ENCODE assay signal across 8 cellular contexts in the genomic region with DNA sequence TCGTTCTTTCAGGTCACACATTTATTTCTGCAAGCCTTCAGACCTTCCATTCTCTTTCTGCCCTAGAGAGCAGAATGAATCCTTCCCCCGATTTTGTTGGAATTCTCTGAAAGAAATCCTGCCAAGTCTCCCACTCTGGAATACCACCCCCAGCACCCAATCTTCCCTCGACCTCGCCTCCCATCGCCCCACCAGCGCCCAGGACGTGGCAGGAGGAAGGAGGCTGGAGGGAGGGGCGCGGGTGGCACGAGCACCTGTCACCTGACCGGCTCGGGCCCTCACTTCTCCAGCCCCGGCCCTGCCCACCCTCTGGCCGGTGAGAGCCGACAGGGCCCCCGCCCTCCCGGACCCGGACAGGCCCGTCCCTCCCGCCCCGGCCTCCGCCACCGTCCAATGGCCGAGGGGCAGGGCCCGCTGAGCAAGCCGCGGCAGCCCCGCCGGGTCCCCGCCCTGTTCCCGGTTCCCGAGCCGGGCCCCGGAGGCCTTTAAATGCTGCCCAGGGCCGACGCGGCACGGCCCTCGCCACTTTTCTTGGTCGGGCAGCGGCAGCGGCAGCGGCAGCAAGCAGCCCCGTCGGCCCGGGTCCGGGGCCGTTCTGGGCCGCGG. TPM values are rescaled to one million over a fixed set of nuclear protein-coding genes. Genes with fewer than 3 reads are reported as not detected.
DNase-seq lines count a peak whose midpoint lies in the region; ATAC-seq and TF ChIP-seq lines count a peak whose summit lies in the region.

A gene (plus strand): TSS at position 453 of the 606 bp plus-strand sequence. CDS start 384 bp downstream, outside the sequence.

- H2AFZ ChIP-seq in osteoblast (ENCODE audit: low read length), result peak within 1 kb of the TSS; percentile 64

- TF ChIP-seq CTCF in A673 (conservative IDR thresholded peaks at IDR 0.05; ENCODE audit: low read depth, low read length) (no peak), GM10248 (IDR thresholded peaks at IDR 0.05; ENCODE audit: control extremely low read depth, extremely low read depth, low read depth, missing control alignments) (no peak), osteoblast (IDR thresholded peaks at IDR 0.05; ENCODE audit: extremely low read depth, low read depth, low read length) (no peak)

- intact Hi-C loops in A673 (cut with micrococcal nuclease; ENCODE audit: unreplicated experiment) (no loop called here), Right ventricle myocardium inferior (cut with DNase I) (loop anchor here (1.0 to 10.0 kb wide), 2 partner anchors 50 to 119 kb away; no protein-coding TSS in a partner anchor)

- peaks cover 12% of the 10 kb centered on the region for H3K4me1 ChIP-seq in A673 (ENCODE audit: insufficient read depth, low read length, poor library complexity, severe bottlenecking)
- peaks cover 6% of the 10 kb centered on the region for H3K4me1 ChIP-seq in osteoblast (ENCODE audit: insufficient read depth, low read length)

- H3K36me3 ChIP-seq in A673 (ENCODE audit: insufficient read depth, low read length, poor library complexity, severe bottlenecking) (no peaks in the 10 kb centered on the region), osteoblast (ENCODE audit: insufficient read depth, low read length) (no peaks in the 10 kb centered on the region)

- H3K9me3 Mint-ChIP-seq in activated naive CD8-positive, alpha-beta T cell treated with anti-CD3 and anti-CD28 coated beads, Interleukin-2, amount 50 U/mL, for 24 hours, result no peaks in the 10 kb centered on the region

- peaks cover 13% of the 10 kb centered on the region for H3K4me1 Mint-ChIP-seq in activated naive CD8-positive, alpha-beta T cell treated with anti-CD3 and anti-CD28 coated beads, Interleukin-2, amount 50 U/mL, for 24 hours

- BruUV-seq in A673 (replicated peaks; lab: Mats Ljungman, UMichigan), result no TSS peak

- peak within 1 kb of the TSS; percentile 68 for H3K27ac Mint-ChIP-seq in activated naive CD8-positive, alpha-beta T cell treated with anti-CD3 and anti-CD28 coated beads, Interleukin-2, amount 50 U/mL, for 24 hours

- H3K4me3 ChIP-seq in A673 (ENCODE audit: low read depth, low read length, poor library complexity, severe bottlenecking) (peak within 1 kb of the TSS; percentile 76), osteoblast (ENCODE audit: insufficient read depth, low read length) (peak within 1 kb of the TSS; percentile 72)

- no peaks in the 10 kb centered on the region for H4K20me1 ChIP-seq in osteoblast (ENCODE audit: insufficient read depth, low read length)

- POLR2A ChIA-PET in A673 (lab: Charles Lee; ENCODE audit: low non-redundant PET), result interaction anchor here (0.6 kb wide), 1 partner anchor 1621 kb away, joined by 7 read pairs; no protein-coding TSS in a partner anchor
- POLR2A ChIA-PET in GM10248 (lab: Yijun Ruan, JAX), result interaction anchor here (0.7 kb wide), 1 partner anchor 126 kb away, joined by 3 read pairs; no protein-coding TSS in a partner anchor

- H3K79me2 ChIP-seq in osteoblast (ENCODE audit: insufficient read depth, low read length), result no peaks in the 10 kb centered on the region

- ATAC-seq in HG02610 (IDR thresholded peaks at IDR 0.05; ENCODE audit: unreplicated experiment) (peak; percentile 65), Right ventricle myocardium inferior (peak; percentile 87)
- ATAC-seq in activated naive CD8-positive, alpha-beta T cell treated with anti-CD3 and anti-CD28 coated beads, Interleukin-2, amount 50 U/mL, for 24 hours, result peak; percentile 58

- H3K27me3 ChIP-seq in A673 (replicated peaks; ENCODE audit: insufficient read depth, low read depth, low read length, poor library complexity), result no peaks in the 10 kb centered on the region
- H3K27me3 ChIP-seq in osteoblast (ENCODE audit: insufficient read depth, low read length), result peaks cover 3% of the 10 kb centered on the region

- peaks cover 8% of the 10 kb centered on the region for H3K27me3 Mint-ChIP-seq in activated naive CD8-positive, alpha-beta T cell treated with anti-CD3 and anti-CD28 coated beads, Interleukin-2, amount 50 U/mL, for 24 hours

- CTCF ChIA-PET in A673 (lab: Charles Lee), result interaction anchor here (0.7 kb wide), 1 partner anchor 123 kb away, joined by 5 read pairs; no protein-coding TSS in a partner anchor
- CTCF ChIA-PET in GM10248 (lab: Yijun Ruan, JAX), result no interaction called here

- H3K36me3 Mint-ChIP-seq in activated naive CD8-positive, alpha-beta T cell treated with anti-CD3 and anti-CD28 coated beads, Interleukin-2, amount 50 U/mL, for 24 hours (ENCODE audit: low read depth), result no peaks in the 10 kb centered on the region

- DNase-seq in A673 (ENCODE audit: low spot score) (no peak), GM10248 (ENCODE audit: extremely low spot score) (peak; percentile 90), NCI-H2227 (lab: John Stamatoyannopoulos, UW; ENCODE audit: unreplicated experiment) (peak; percentile 77), Right ventricle myocardium inferior (ENCODE audit: missing footprints) (peak; percentile 85), osteoblast (ENCODE audit: insufficient read length, low spot score, missing footprints) (peak; percentile 96), putamen (ENCODE audit: low spot score) (no peak)
- no peak for DNase-seq in activated naive CD8-positive, alpha-beta T cell treated with anti-CD3 and anti-CD28 coated beads, Interleukin-2, amount 50 U/mL, for 24 hours

- peak within 1 kb of the TSS; percentile 79 for H3K4me3 Mint-ChIP-seq in activated naive CD8-positive, alpha-beta T cell treated with anti-CD3 and anti-CD28 coated beads, Interleukin-2, amount 50 U/mL, for 24 hours

- peak within 1 kb of the TSS; percentile 74 for H3K4me2 ChIP-seq in osteoblast (ENCODE audit: insufficient read depth, low read length)

- H3K9me3 ChIP-seq in A673 (ENCODE audit: low read depth, low read length, poor library complexity, severe bottlenecking), result no peaks in the 10 kb centered on the region
- no peaks in the 10 kb centered on the region for H3K9me3 ChIP-seq in osteoblast (ENCODE audit: low read depth, low read length)

- H3K27ac ChIP-seq in A673 (ENCODE audit: low read depth, low read length, poor library complexity, severe bottlenecking) (peak within 1 kb of the TSS; percentile 67), osteoblast (ENCODE audit: low read depth, low read length) (no peak within 1 kb of the TSS)

RNA-seq across cellular contexts. Expression of the gene that starts here (rescaled TPM):
- 5.9 and 7.4 TPM in 2 replicates for total RNA-seq in A673 (2021)
- 6.6 TPM for total RNA-seq in Right ventricle myocardium inferior
- total RNA-seq in osteoblast, result 3.6 and 3.8 TPM in 2 replicates

Comparison
In these comparisons a context has a peak if more than half of its experiments do, and no peak if none do; other contexts are left out.
1. DNase-seq: peak in GM10248 (single experiment), NCI-H2227 (single experiment), Right ventricle myocardium inferior (single experiment) and osteoblast (single experiment); none in A673 (single experiment), activated naive CD8-positive, alpha-beta T cell treated with anti-CD3 and anti-CD28 coated beads, Interleukin-2, amount 50 U/mL, for 24 hours (single experiment) and putamen (single experiment).
2. Peak in every context shown above with its lines, with median percentiles within 50 percentile points of each other: ATAC-seq.